ENCODE assay signal across 8 cellular contexts in genomic region chr3:156605686-156606605, GRCh38. TPM values are rescaled to one million over a fixed set of nuclear protein-coding genes. Genes with fewer than 3 reads are reported as not detected.
DNase-seq lines count a peak whose midpoint lies in the region; ATAC-seq and TF ChIP-seq lines count a peak whose summit lies in the region.

No MANE protein-coding gene starts in this region.

- intact Hi-C loops in esophagus muscularis mucosa (cut with DNase I) (no loop called here), vagina (cut with DNase I) (no loop called here)

- H3K27ac ChIP-seq in SJSA1 (peak overlapping the region; percentile 73), esophagus muscularis mucosa (replicated peaks in 1 of 4) (peak overlapping the region; percentile 78 to 85 (median 82)), muscle layer of colon (ENCODE audit: low read depth, low read length) (peak overlapping the region; percentile 81), vagina (peak overlapping the region; percentile 65)

- H3K27me3 ChIP-seq in SJSA1 (replicated peaks) (no peaks in the 10 kb centered on the region), esophagus muscularis mucosa (no peaks in the 10 kb centered on the region), muscle layer of colon (ENCODE audit: control insufficient read depth in 1 of 2, insufficient read depth in 2 of 2, low read length in 2 of 2) (no peaks in the 10 kb centered on the region), vagina (no peaks in the 10 kb centered on the region)

- TF ChIP-seq CTCF in esophagus muscularis mucosa (IDR thresholded peaks at IDR 0.05) (no peak), vagina (IDR thresholded peaks at IDR 0.05) (no peak)

- TF ChIP-seq POLR2A in esophagus muscularis mucosa (IDR thresholded peaks at IDR 0.05; ENCODE audit: low read depth) (no peak), vagina (IDR thresholded peaks at IDR 0.05) (no peak)

- H3K36me3 ChIP-seq in SJSA1 (no peaks in the 10 kb centered on the region), esophagus muscularis mucosa (no peaks in the 10 kb centered on the region), muscle layer of colon (ENCODE audit: insufficient read depth, low read length) (no peaks in the 10 kb centered on the region), vagina (no peaks in the 10 kb centered on the region)

- no peaks in the 10 kb centered on the region for H3K9me3 ChIP-seq in SJSA1 (replicated peaks)
- no peaks in the 10 kb centered on the region for H3K9me3 ChIP-seq in esophagus muscularis mucosa
- H3K9me3 ChIP-seq in muscle layer of colon (ENCODE audit: low read length), result no peaks in the 10 kb centered on the region
- H3K9me3 ChIP-seq in vagina, result no peaks in the 10 kb centered on the region

- 7% methylated on average over 34 of the region's 37 CpGs for whole genome bisulfite sequencing in esophagus muscularis mucosa

- ATAC-seq in HG02678 (IDR thresholded peaks at IDR 0.05; ENCODE audit: unreplicated experiment) (peak; percentile 43), HG03457 (IDR thresholded peaks at IDR 0.05; ENCODE audit: unreplicated experiment) (no peak)

- H3K9ac ChIP-seq in muscle layer of colon (ENCODE audit: low read length), result peak overlapping the region; percentile 52

- DNase-seq in EH (ENCODE audit: low read depth), result peak; percentile 87
- peak; percentile 68 to 81 for DNase-seq in SJSA1 (ENCODE audit: low read depth in 1 of 2, low spot score in 2 of 2)
- peak; percentile 91 for DNase-seq in esophagus muscularis mucosa (ENCODE audit: extremely low spot score)
- no peak for DNase-seq in vagina (ENCODE audit: extremely low spot score in 2 of 2)
- no peak for DNase-seq in KG1 (lab: John Stamatoyannopoulos, UW)

- peaks cover 19% of the 10 kb centered on the region for H3K4me1 ChIP-seq in SJSA1 (replicated peaks)
- H3K4me1 ChIP-seq in esophagus muscularis mucosa, result peaks cover 16 to 58% (median 38%) of the 10 kb centered on the region in 4 donors
- H3K4me1 ChIP-seq in muscle layer of colon (ENCODE audit: insufficient read depth, low read length), result peaks cover 4% of the 10 kb centered on the region
- H3K4me1 ChIP-seq in vagina, result peaks cover 22% of the 10 kb centered on the region

- H3K4me3 ChIP-seq in SJSA1 (peak overlapping the region; percentile 9; the same call in 1 of the 2 replicates), esophagus muscularis mucosa (peak overlapping the region; percentile 50 to 57 (median 53)), muscle layer of colon (ENCODE audit: low read depth in 1 of 2, low read length in 2 of 2) (peak overlapping the region; percentile 44 to 67), vagina (peak overlapping the region; percentile 41 to 52)

- no peak for TF ChIP-seq EP300 in esophagus muscularis mucosa (IDR thresholded peaks at IDR 0.05)

RNA-seq across cellular contexts. Expression of gene SSR3, which starts 51.0 kb away (rescaled TPM):
- total RNA-seq in SJSA1 (2014; rRNA removed; shearing (Covaris generic)), result 233 and 323 TPM in 2 replicates
- total RNA-seq in esophagus muscularis mucosa (100 to 1,000 TPM; 170 to 211 (median 207) TPM), vagina (68.0 TPM)

Comparison
In these comparisons a context has a peak if more than half of its experiments do, and no peak if none do; other contexts are left out.
1. DNase-seq: peak in EH (single experiment), SJSA1 (2 of 2) and esophagus muscularis mucosa (single experiment); none in vagina (0 of 2) and KG1 (single experiment).
2. Peak in every context shown above with its lines, with median percentiles within 50 percentile points of each other: H3K27ac ChIP-seq and H3K4me3 ChIP-seq.